In genomic region chr10:17984563-17984962, GRCh38 we compare ENCODE assay signal across 29 cellular contexts. TPM values are rescaled to one million over a fixed set of nuclear protein-coding genes. Genes with fewer than 3 reads are reported as not detected.
"Had no signal": no experiment of that assay in that cellular context is flagged by ENCODE, and none has a peak within 500 bp of the region (broad histone marks: within the 10 kb centered on the region; RNA-seq: fewer than 3 reads in every experiment).

No MANE protein-coding gene starts in this region.

- H3K4me3 Mint-ChIP-seq: activated CD4-positive, alpha-beta memory T cell treated with anti-CD3 and anti-CD28 coated beads, Interleukin-2, amount 10 ng/mL, durations not matched to agents 7 days and 5 days; activated naive CD4-positive, alpha-beta T cell treated with anti-CD3 and anti-CD28 coated beads for 36 hours; activated naive CD8-positive, alpha-beta T cell; activated T-helper 17 cell treated with anti-CD3 and anti-CD28 coated beads, Interleukin-2, amount 50 U/mL, for 72 hours; T-cell had no signal

- H3K4me3 ChIP-seq: cardiac muscle cell, colonic mucosa, PC-9 had no signal

- H3K9me3 Mint-ChIP-seq: activated naive CD4-positive, alpha-beta T cell treated with anti-CD3 and anti-CD28 coated beads for 36 hours had no signal

- H3K4me1 Mint-ChIP-seq: activated CD4-positive, alpha-beta memory T cell treated with anti-CD3 and anti-CD28 coated beads, Interleukin-2, amount 10 ng/mL, durations not matched to agents 7 days and 5 days; activated T-helper 17 cell treated with anti-CD3 and anti-CD28 coated beads, Interleukin-2, amount 50 U/mL, for 72 hours; T-cell had no signal

- H3K4me2 ChIP-seq: PC-9 had no signal

- H3K36me3 Mint-ChIP-seq: activated naive CD8-positive, alpha-beta T cell; T-cell had no signal

- H3K27me3 Mint-ChIP-seq: activated CD4-positive, alpha-beta memory T cell treated with anti-CD3 and anti-CD28 coated beads, Interleukin-2, amount 10 ng/mL, durations not matched to agents 7 days and 5 days; activated naive CD8-positive, alpha-beta T cell; T-cell had no signal

- ATAC-seq: activated T-helper 17 cell treated with anti-CD3 and anti-CD28 coated beads, Interleukin-2, amount 50 U/mL, for 72 hours; T-cell had no signal

- H3K27ac Mint-ChIP-seq: activated CD4-positive, alpha-beta memory T cell treated with anti-CD3 and anti-CD28 coated beads, Interleukin-2, amount 10 ng/mL, durations not matched to agents 7 days and 5 days; activated naive CD4-positive, alpha-beta T cell treated with anti-CD3 and anti-CD28 coated beads for 36 hours; activated naive CD8-positive, alpha-beta T cell; activated T-helper 17 cell treated with anti-CD3 and anti-CD28 coated beads, Interleukin-2, amount 50 U/mL, for 72 hours; T-cell had no signal

- H3K9me3 ChIP-seq: colonic mucosa had no signal

- DNase-seq: activated CD4-positive, alpha-beta memory T cell treated with anti-CD3 and anti-CD28 coated beads, Interleukin-2, amount 10 ng/mL, durations not matched to agents 7 days and 5 days; activated CD4-positive, alpha-beta T cell treated with anti-CD3 and anti-CD28 coated beads, Interleukin-2, amount 50 U/mL, for 1 hour; activated CD4-positive, CD25-positive, alpha-beta regulatory T cell; activated gamma-delta T cell; activated naive CD4-positive, alpha-beta T cell treated with anti-CD3 and anti-CD28 coated beads for 36 hours; activated T-cell treated with anti-CD3 and anti-CD28 coated beads for 4 hours; activated T-cell treated with anti-CD3 and anti-CD28 coated beads, Interleukin-2, amount 50 U/mL, for 48 hours; amygdala; brain microvascular endothelial cell; cerebellar nuclear complex; colonic mucosa; KG1; NCI-H1105; NCI-H1436; NCI-H1694 treated with DMSO at 0.1 percent for 48 hours; NCI-H2081; NCI-H446; NCI-H524; SHP77 treated with DMSO at 0.1 percent for 48 hours; T-cell; T1000 had no signal

- H3K27ac ChIP-seq: brain microvascular endothelial cell, cardiac muscle cell, colonic mucosa, PC-9, VCaP had no signal

- H3K36me3 ChIP-seq: brain microvascular endothelial cell, cardiac muscle cell, colonic mucosa had no signal

- H2AFZ ChIP-seq: PC-9 had no signal

- H3K27me3 ChIP-seq: brain microvascular endothelial cell, cardiac muscle cell, colonic mucosa had no signal

- H3K4me1 ChIP-seq: colonic mucosa had no signal

- FAIRE-seq: TTC549 had no signal

RNA-seq across cellular contexts. Expression of gene SLC39A12, which starts 32.8 kb away (rescaled TPM):
- total RNA-seq: activated CD4-positive, alpha-beta memory T cell treated with anti-CD3 and anti-CD28 coated beads, Interleukin-2, amount 10 ng/mL, durations not matched to agents 7 days and 5 days; activated CD8-positive, alpha-beta memory T cell treated with anti-CD3 and anti-CD28 coated beads for 36 hours; activated naive CD4-positive, alpha-beta T cell treated with anti-CD3 and anti-CD28 coated beads for 36 hours; activated T-helper 17 cell treated with anti-CD3 and anti-CD28 coated beads, Interleukin-2, amount 50 U/mL, for 72 hours; MCF 10A; PC-9; T-cell had no signal
